ENCODE assay signal across 23 cellular contexts in genomic region chr4:164481306-164482091, GRCh38.
"Had no signal": no experiment of that assay in that cellular context is flagged by ENCODE, and none has a peak within 500 bp of the region (broad histone marks: within the 10 kb centered on the region; RNA-seq: fewer than 3 reads in every experiment).

No MANE protein-coding gene starts in this region.

- H3K27ac ChIP-seq: heart left ventricle, left lung, lower lobe of right lung, prostate gland, skin epidermis, suprapubic skin, thoracic aorta, tibial artery, upper lobe of right lung had no signal

- H3K27me3 ChIP-seq: heart left ventricle, left lung, suprapubic skin, tibial artery, upper lobe of right lung had no signal

- H3K36me3 ChIP-seq: heart left ventricle, left lung, lower lobe of right lung, prostate gland, suprapubic skin, thoracic aorta, tibial artery, upper lobe of right lung had no signal

- H3K4me1 ChIP-seq: heart left ventricle, left lung, lower lobe of right lung, prostate gland, suprapubic skin, tibial artery, upper lobe of right lung had no signal

- H3K9me3 ChIP-seq: lower lobe of right lung, prostate gland, suprapubic skin, thoracic aorta, upper lobe of right lung had no signal

- DNase-seq: heart left ventricle; immature natural killer cell; kidney; left colon; left lung; lower lobe of right lung; mammary epithelial cell; mesenchymal stem cell; naive B cell; natural killer cell; nucleus accumbens; posterior cingulate gyrus; retina; right cardiac atrium; stimulated activated CD4-positive, alpha-beta T cell treated with anti-CD3 and anti-CD28 coated beads, Interleukin-4, amount 100 ng/mL, for 24 hours; stimulated activated naive CD4-positive, alpha-beta T cell; tibial artery; trophoblast cell; upper lobe of right lung had no signal

- H3K4me3 ChIP-seq: heart left ventricle, left lung, lower lobe of right lung, prostate gland, skin epidermis, suprapubic skin, thoracic aorta, tibial artery, upper lobe of right lung had no signal
